Comparison of ENCODE assay signal across 6 cellular contexts in genomic region chr5:94658272-94658671, GRCh38.
"Had no signal": no experiment of that assay in that cellular context is flagged by ENCODE, and none has a peak within 500 bp of the region (broad histone marks: within the 10 kb centered on the region; RNA-seq: fewer than 3 reads in every experiment).

No MANE protein-coding gene starts in this region.

- H3K9ac ChIP-seq: GM23248 had no signal

- DNase-seq: GM23248, GOT3, H9, HCEC 1CT, KG1 had no signal

- FAIRE-seq: HTR-8/SVneo had no signal

- H2AFZ ChIP-seq: GM23248 had no signal

- H3K4me3 ChIP-seq: GM23248 had no signal

- H3K27ac ChIP-seq: GM23248 had no signal
